In genomic region chr4:34198966-34199365, GRCh38 we compare ENCODE assay signal across 1 cellular context.
TF ChIP-seq lines count a peak whose summit lies in the region.

No MANE protein-coding gene starts in this region.

TF ChIP-seq in HCT116, 20 proteins besides CTCF, POLR2A, EP300 and RAD21 (continued from another document):
- TF ChIP-seq REST (IDR thresholded peaks at IDR 0.05; ENCODE audit: low read depth): no peak
- no peak for TF ChIP-seq ZBTB33 (IDR thresholded peaks at IDR 0.05; ENCODE audit: extremely low read depth, insufficient replicate concordance, low read length)
- no peak for TF ChIP-seq ZNF274 (IDR thresholded peaks at IDR 0.05; ENCODE audit: low read depth, low read length)
- no peak for TF ChIP-seq MAX (IDR thresholded peaks at IDR 0.05)
- no peak for TF ChIP-seq EZH2 (IDR thresholded peaks at IDR 0.05)
- TF ChIP-seq CBX3 (IDR thresholded peaks at IDR 0.05; ENCODE audit: low read depth): no peak
- no peak for TF ChIP-seq ATF3 (IDR thresholded peaks at IDR 0.05)
- no peak for TF ChIP-seq TCF7L2 (IDR thresholded peaks at IDR 0.05; ENCODE audit: borderline replicate concordance, extremely low read depth, insufficient read depth, insufficient read length)
- TF ChIP-seq SIN3A (IDR thresholded peaks at IDR 0.05; ENCODE audit: low read depth): no peak
- TF ChIP-seq SRF (IDR thresholded peaks at IDR 0.05; ENCODE audit: low read depth): no peak
- no peak for TF ChIP-seq FOSL1 (IDR thresholded peaks at IDR 0.05; ENCODE audit: low read depth)
- no peak for TF ChIP-seq YY1 (IDR thresholded peaks at IDR 0.05; ENCODE audit: extremely low read depth, insufficient replicate concordance, low read depth, low read length)
